In the genomic region with DNA sequence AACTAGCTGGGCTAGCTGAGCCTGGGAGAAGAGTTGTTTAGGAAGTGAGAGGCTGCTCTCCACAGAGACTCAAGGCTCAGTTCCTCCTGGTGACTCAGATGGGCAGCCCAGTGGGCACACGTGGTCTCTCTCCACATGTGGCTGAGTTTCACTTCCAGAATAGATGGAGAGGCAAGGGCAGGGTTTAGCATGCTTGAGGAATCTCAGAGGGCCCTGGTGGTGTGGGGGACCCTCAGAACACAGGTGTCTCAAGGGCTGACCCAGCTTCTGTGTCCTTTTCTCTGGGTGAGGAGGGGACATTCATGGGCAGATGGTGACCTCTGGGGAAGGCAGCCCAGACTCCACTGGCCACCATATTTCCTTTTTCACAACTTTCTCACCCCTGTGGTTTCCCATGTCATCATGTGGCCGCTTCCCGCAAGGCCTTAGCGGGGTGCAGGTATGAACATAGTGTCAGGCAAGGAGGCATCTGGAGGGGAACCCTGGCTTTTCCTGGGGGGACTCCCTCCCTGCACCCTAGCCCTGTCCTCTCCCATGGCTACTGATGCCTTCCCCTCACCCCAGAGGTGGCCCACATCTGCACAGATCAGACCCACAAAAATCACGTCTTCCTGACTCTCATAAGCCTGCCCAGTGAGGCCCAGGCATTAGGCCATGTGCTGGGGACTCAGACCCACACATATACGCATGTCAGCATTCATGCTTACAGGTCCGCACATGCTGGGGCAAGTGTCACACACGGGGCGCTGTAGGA, we compare ENCODE assay signal across 7 cellular contexts. TPM values are rescaled to one million over a fixed set of nuclear protein-coding genes. Genes with fewer than 3 reads are reported as not detected.
DNase-seq lines count a peak whose midpoint lies in the region; ATAC-seq and TF ChIP-seq lines count a peak whose summit lies in the region.

No MANE protein-coding gene starts in this region.

- DNase-seq in SIG-M5 (lab: John Stamatoyannopoulos, UW) (peak; percentile 92), lower lobe of right lung (peak; percentile 76), NCI-H446 (lab: John Stamatoyannopoulos, UW) (no peak)
- no peak for DNase-seq in effector memory CD8-positive, alpha-beta T cell

- intact Hi-C loops in lower lobe of right lung (cut with DNase I) = loop anchor here (10.0 kb wide), 1 partner anchor 134 kb away; a partner anchor contains a TSS

- H3K27ac ChIP-seq in lower lobe of right lung (no peak overlapping the region), gastroesophageal sphincter (no peak overlapping the region)

- H3K27me3 Mint-ChIP-seq in effector memory CD8-positive, alpha-beta T cell = peaks cover 0 to 8% of the 10 kb centered on the region in 2 donors

- no peaks in the 10 kb centered on the region for H3K27me3 ChIP-seq in lower lobe of right lung (ENCODE audit: low read depth)
- H3K27me3 ChIP-seq in gastroesophageal sphincter = no peaks in the 10 kb centered on the region

- WGBS in gastroesophageal sphincter (ENCODE audit: low coverage in 1 of 2), 2 donors = 33 to 76% methylated on average over 1 to 3 of the region's 9 CpGs

- no peak for TF ChIP-seq POLR2A in gastroesophageal sphincter (IDR thresholded peaks at IDR 0.05)

- TF ChIP-seq CTCF in lower lobe of right lung (IDR thresholded peaks at IDR 0.05) (no peak), gastroesophageal sphincter (IDR thresholded peaks at IDR 0.05) (no peak)

- no peaks in the 10 kb centered on the region for H3K9me3 Mint-ChIP-seq in effector memory CD8-positive, alpha-beta T cell

- no peak for TF ChIP-seq EP300 in gastroesophageal sphincter (IDR thresholded peaks at IDR 0.05)

- peaks cover 3% of the 10 kb centered on the region for H3K36me3 Mint-ChIP-seq in effector memory CD8-positive, alpha-beta T cell (ENCODE audit: insufficient read depth)

- H3K4me1 Mint-ChIP-seq in effector memory CD8-positive, alpha-beta T cell (ENCODE audit: low read depth in 2 of 2) = peaks cover 33 to 34% of the 10 kb centered on the region in 2 donors

- ATAC-seq in GM18873 (IDR thresholded peaks at IDR 0.05; ENCODE audit: low FRiP score, unreplicated experiment) (peak; percentile 37), HG02938 (IDR thresholded peaks at IDR 0.05; ENCODE audit: unreplicated experiment) (peak; percentile 48), lower lobe of right lung (peak; percentile 3 to 43), gastroesophageal sphincter (no peak)
- ATAC-seq in effector memory CD8-positive, alpha-beta T cell (replicated peaks) = no peak

- peaks cover 46% of the 10 kb centered on the region for H3K36me3 ChIP-seq in lower lobe of right lung
- H3K36me3 ChIP-seq in gastroesophageal sphincter = peaks cover 0 to 49% of the 10 kb centered on the region in 2 donors

- H3K9me3 ChIP-seq in lower lobe of right lung (no peaks in the 10 kb centered on the region), gastroesophageal sphincter (no peaks in the 10 kb centered on the region)

- no peak overlapping the region for H3K4me3 Mint-ChIP-seq in effector memory CD8-positive, alpha-beta T cell

- H3K4me1 ChIP-seq in lower lobe of right lung (peaks cover 43% of the 10 kb centered on the region), gastroesophageal sphincter (peaks cover 0 to 33% (median 12%) of the 10 kb centered on the region in 3 donors)

- peak overlapping the region in 1 of 2 donors; percentile 41 for H3K27ac Mint-ChIP-seq in effector memory CD8-positive, alpha-beta T cell

- H3K4me3 ChIP-seq in lower lobe of right lung (peak overlapping the region; percentile 2), gastroesophageal sphincter (no peak overlapping the region)

RNA-seq across cellular contexts. Expression of a gene that starts 3.3 kb away (rescaled TPM):
- 1,241 TPM for total RNA-seq in lower lobe of right lung
- total RNA-seq in gastroesophageal sphincter = 100 to 1,000 TPM; 108 to 237 (median 182) TPM

RNA-seq across cellular contexts. Expression of a gene that starts 15.2 kb away (rescaled TPM):
- total RNA-seq in lower lobe of right lung (1.2 TPM), gastroesophageal sphincter (1 to 10 TPM in 2 of 4 donors, under 1 TPM in 1, not detected in 1; 0.50 to 3.0 (median 2.3) TPM)

RNA-seq across cellular contexts. Expression of a gene that starts 23.8 kb away (rescaled TPM):
- total RNA-seq in lower lobe of right lung = 76.1 TPM
- 10 to 100 TPM; 36.2 to 61.8 (median 49.2) TPM for total RNA-seq in gastroesophageal sphincter

RNA-seq across cellular contexts. Expression of a gene that starts 40.0 kb away (rescaled TPM):
- 0.38 TPM for total RNA-seq in lower lobe of right lung
- 1 to 10 TPM in 1 of 4 donors, under 1 TPM in 2, not detected in 1; 0.54 to 1.5 (median 0.69) TPM for total RNA-seq in gastroesophageal sphincter

RNA-seq across cellular contexts. Expression of a gene that starts 41.0 kb away (rescaled TPM):
- total RNA-seq in lower lobe of right lung (5.2 TPM), gastroesophageal sphincter (1 to 10 TPM in 1 of 4 donors, under 1 TPM in 2, not detected in 1; 0.31 to 1.2 (median 0.45) TPM)

Comparison
In these comparisons a context has a peak if more than half of its experiments do, and no peak if none do; other contexts are left out.
1. ATAC-seq: peak in GM18873 (single experiment), HG02938 (single experiment) and lower lobe of right lung (2 of 2); none in gastroesophageal sphincter (single experiment) and effector memory CD8-positive, alpha-beta T cell (single experiment).
2. DNase-seq: peak in SIG-M5 (single experiment) and lower lobe of right lung (single experiment); none in effector memory CD8-positive, alpha-beta T cell (0 of 3) and NCI-H446 (0 of 2).